1 cellular context compared by ENCODE assay signal in the genomic region with DNA sequence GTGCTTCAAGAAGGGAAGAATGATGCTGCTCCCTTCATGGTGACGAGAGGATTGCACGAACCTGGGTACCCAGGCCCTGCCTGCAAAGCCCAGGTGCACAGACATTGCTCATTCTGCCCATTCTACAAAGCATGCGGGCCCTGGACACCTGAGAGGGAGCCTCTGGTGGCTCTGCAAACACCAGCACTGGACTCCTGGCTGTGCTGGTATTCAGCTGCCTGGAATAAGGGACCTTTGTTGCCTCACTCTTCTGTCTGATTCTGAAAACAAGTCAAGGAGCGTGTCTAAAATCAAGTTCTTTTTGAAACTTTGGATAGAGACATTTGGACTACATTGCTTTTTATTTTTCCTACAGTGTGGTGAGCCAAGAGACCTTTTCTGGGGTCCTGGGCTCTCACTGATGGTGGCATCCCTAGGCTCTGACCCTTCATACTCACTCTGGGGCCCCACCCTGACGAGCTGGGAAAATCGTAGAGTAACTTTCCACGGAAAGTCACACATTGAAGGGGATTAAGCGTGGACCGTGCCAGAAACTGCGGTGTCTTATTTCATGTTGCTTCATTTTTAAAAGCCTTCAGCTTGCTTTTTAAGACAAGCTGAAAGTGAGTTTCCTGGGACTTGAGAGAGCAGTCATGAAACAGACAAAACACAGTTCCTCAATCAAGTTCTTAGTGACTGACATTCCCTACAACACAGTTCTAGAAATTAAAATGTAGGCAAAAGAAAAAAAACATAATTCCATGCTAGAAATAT.
TF ChIP-seq lines count a peak whose summit lies in the region.

No MANE protein-coding gene starts in this region.

TF ChIP-seq in HepG2, 621 proteins besides CTCF, POLR2A, EP300 and RAD21 (continues in another document):
- no peak for TF ChIP-seq ZNF609 (CRISPR knock-in tag; IDR thresholded peaks at IDR 0.05; ENCODE audit: borderline replicate concordance)
- no peak for TF ChIP-seq ATF4 (CRISPR knock-in tag; IDR thresholded peaks at IDR 0.05)
- no peak for TF ChIP-seq POLR2AphosphoS2 (IDR thresholded peaks at IDR 0.05; ENCODE audit: low read depth, low read length)
- TF ChIP-seq, protein P1, sequence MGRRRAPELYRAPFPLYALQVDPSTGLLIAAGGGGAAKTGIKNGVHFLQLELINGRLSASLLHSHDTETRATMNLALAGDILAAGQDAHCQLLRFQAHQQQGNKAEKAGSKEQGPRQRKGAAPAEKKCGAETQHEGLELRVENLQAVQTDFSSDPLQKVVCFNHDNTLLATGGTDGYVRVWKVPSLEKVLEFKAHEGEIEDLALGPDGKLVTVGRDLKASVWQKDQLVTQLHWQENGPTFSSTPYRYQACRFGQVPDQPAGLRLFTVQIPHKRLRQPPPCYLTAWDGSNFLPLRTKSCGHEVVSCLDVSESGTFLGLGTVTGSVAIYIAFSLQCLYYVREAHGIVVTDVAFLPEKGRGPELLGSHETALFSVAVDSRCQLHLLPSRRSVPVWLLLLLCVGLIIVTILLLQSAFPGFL (CRISPR knock-in tag; IDR thresholded peaks at IDR 0.05), result no peak
- TF ChIP-seq KDM4B (CRISPR knock-in tag; IDR thresholded peaks at IDR 0.05), result no peak
- no peak for TF ChIP-seq E2F5 (CRISPR knock-in tag; conservative IDR thresholded peaks at IDR 0.05)
- TF ChIP-seq, protein P2, sequence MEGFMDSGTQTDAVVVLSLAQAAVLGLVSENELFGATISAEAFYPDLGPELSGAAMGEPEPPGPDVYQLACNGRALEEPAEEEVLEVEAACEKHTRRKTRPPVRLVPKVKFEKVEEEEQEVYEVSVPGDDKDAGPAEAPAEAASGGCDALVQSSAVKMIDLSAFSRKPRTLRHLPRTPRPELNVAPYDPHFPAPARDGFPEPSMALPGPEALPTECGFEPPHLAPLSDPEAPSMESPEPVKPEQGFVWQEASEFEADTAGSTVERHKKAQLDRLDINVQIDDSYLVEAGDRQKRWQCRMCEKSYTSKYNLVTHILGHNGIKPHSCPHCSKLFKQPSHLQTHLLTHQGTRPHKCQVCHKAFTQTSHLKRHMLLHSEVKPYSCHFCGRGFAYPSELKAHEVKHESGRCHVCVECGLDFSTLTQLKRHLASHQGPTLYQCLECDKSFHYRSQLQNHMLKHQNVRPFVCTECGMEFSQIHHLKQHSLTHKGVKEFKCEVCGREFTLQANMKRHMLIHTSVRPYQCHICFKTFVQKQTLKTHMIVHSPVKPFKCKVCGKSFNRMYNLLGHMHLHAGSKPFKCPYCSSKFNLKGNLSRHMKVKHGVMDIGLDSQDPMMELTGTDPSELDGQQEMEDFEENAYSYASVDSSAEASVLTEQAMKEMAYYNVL (CRISPR knock-in tag; IDR thresholded peaks at IDR 0.05; ENCODE audit: borderline replicate concordance), result no peak
- TF ChIP-seq XRCC5 (optimal IDR thresholded peaks at IDR 0.05; ENCODE audit: low read length), result no peak
- TF ChIP-seq ZNF776 (CRISPR knock-in tag; IDR thresholded peaks at IDR 0.05), result no peak
- TF ChIP-seq FOXO4 (CRISPR knock-in tag; conservative IDR thresholded peaks at IDR 0.05), result 0 out of 2 replicates have a peak, but pooled peaks have one; percentile 69
- TF ChIP-seq ZNF552 (CRISPR knock-in tag; IDR thresholded peaks at IDR 0.05; ENCODE audit: borderline replicate concordance), result no peak
- no peak for TF ChIP-seq PHF20 (CRISPR knock-in tag; IDR thresholded peaks at IDR 0.05)
- no peak for TF ChIP-seq ZBTB7A (CRISPR knock-in tag; IDR thresholded peaks at IDR 0.05)
- TF ChIP-seq, protein P3, sequence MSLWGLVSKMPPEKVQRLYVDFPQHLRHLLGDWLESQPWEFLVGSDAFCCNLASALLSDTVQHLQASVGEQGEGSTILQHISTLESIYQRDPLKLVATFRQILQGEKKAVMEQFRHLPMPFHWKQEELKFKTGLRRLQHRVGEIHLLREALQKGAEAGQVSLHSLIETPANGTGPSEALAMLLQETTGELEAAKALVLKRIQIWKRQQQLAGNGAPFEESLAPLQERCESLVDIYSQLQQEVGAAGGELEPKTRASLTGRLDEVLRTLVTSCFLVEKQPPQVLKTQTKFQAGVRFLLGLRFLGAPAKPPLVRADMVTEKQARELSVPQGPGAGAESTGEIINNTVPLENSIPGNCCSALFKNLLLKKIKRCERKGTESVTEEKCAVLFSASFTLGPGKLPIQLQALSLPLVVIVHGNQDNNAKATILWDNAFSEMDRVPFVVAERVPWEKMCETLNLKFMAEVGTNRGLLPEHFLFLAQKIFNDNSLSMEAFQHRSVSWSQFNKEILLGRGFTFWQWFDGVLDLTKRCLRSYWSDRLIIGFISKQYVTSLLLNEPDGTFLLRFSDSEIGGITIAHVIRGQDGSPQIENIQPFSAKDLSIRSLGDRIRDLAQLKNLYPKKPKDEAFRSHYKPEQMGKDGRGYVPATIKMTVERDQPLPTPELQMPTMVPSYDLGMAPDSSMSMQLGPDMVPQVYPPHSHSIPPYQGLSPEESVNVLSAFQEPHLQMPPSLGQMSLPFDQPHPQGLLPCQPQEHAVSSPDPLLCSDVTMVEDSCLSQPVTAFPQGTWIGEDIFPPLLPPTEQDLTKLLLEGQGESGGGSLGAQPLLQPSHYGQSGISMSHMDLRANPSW (CRISPR knock-in tag; IDR thresholded peaks at IDR 0.05; ENCODE audit: borderline replicate concordance), result no peak
- no peak for TF ChIP-seq SIN3A (IDR thresholded peaks at IDR 0.05; ENCODE audit: borderline replicate concordance, low read depth, low read length)
- TF ChIP-seq GATA4 (IDR thresholded peaks at IDR 0.05; ENCODE audit: borderline replicate concordance, low read depth), result no peak
- no peak for TF ChIP-seq HDAC1 (CRISPR knock-in tag; IDR thresholded peaks at IDR 0.05)
- TF ChIP-seq ZMYM4 (CRISPR knock-in tag; IDR thresholded peaks at IDR 0.05), result peak; percentile 43; the same call in 1 of the 2 replicates
- no peak for TF ChIP-seq KAT7 (CRISPR knock-in tag; IDR thresholded peaks at IDR 0.05; ENCODE audit: borderline replicate concordance)
- 0 out of 2 replicates have a peak, but pooled peaks have one; percentile 17 for TF ChIP-seq ZBTB14 (CRISPR knock-in tag; IDR thresholded peaks at IDR 0.05)
- no peak for TF ChIP-seq MXI1 (IDR thresholded peaks at IDR 0.05; ENCODE audit: borderline replicate concordance, low read depth, low read length)
- TF ChIP-seq MTF2 (CRISPR knock-in tag; IDR thresholded peaks at IDR 0.05; ENCODE audit: borderline replicate concordance), result no peak
- TF ChIP-seq, protein P4, sequence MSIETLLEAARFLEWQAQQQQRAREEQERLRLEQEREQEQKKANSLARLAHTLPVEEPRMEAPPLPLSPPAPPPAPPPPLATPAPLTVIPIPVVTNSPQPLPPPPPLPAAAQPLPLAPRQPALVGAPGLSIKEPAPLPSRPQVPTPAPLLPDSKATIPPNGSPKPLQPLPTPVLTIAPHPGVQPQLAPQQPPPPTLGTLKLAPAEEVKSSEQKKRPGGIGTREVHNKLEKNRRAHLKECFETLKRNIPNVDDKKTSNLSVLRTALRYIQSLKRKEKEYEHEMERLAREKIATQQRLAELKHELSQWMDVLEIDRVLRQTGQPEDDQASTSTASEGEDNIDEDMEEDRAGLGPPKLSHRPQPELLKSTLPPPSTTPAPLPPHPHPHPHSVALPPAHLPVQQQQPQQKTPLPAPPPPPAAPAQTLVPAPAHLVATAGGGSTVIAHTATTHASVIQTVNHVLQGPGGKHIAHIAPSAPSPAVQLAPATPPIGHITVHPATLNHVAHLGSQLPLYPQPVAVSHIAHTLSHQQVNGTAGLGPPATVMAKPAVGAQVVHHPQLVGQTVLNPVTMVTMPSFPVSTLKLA (IDR thresholded peaks at IDR 0.05), result no peak
- TF ChIP-seq, protein P5, sequence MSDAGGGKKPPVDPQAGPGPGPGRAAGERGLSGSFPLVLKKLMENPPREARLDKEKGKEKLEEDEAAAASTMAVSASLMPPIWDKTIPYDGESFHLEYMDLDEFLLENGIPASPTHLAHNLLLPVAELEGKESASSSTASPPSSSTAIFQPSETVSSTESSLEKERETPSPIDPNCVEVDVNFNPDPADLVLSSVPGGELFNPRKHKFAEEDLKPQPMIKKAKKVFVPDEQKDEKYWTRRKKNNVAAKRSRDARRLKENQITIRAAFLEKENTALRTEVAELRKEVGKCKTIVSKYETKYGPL (CRISPR knock-in tag; IDR thresholded peaks at IDR 0.05), result no peak
- TF ChIP-seq ZNF331 (CRISPR knock-in tag; IDR thresholded peaks at IDR 0.05), result 0 out of 2 replicates have a peak, but pooled peaks have one; percentile 17
- no peak for TF ChIP-seq LCORL (IDR thresholded peaks at IDR 0.05)
- TF ChIP-seq LCORL (CRISPR knock-in tag; IDR thresholded peaks at IDR 0.05), result 0 out of 2 replicates have a peak, but pooled peaks have one; percentile 23
- TF ChIP-seq ZNF660 (CRISPR knock-in tag; IDR thresholded peaks at IDR 0.05; ENCODE audit: borderline replicate concordance, low read depth), result no peak
- TF ChIP-seq, protein P6, sequence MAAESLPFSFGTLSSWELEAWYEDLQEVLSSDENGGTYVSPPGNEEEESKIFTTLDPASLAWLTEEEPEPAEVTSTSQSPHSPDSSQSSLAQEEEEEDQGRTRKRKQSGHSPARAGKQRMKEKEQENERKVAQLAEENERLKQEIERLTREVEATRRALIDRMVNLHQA (CRISPR knock-in tag; IDR thresholded peaks at IDR 0.05), result no peak
